In genomic region chr14:100638211-100638855, GRCh38 we compare ENCODE assay signal across 23 cellular contexts. TPM values are rescaled to one million over a fixed set of nuclear protein-coding genes. Genes with fewer than 3 reads are reported as not detected.
A peak's percentile ranks its signal among the peaks of the same experiment; 100 is the strongest.
DNase-seq lines count a peak whose midpoint lies in the region; ATAC-seq, FAIRE-seq and TF ChIP-seq lines count a peak whose summit lies in the region.
"Had no signal": no experiment of that assay in that cellular context is flagged by ENCODE, and none has a peak within 500 bp of the region (broad histone marks: within the 10 kb centered on the region; RNA-seq: fewer than 3 reads in every experiment).

No MANE protein-coding gene starts in this region.

- no peak for TF ChIP-seq EP300 in H1 (IDR thresholded peaks at IDR 0.05; ENCODE audit: borderline replicate concordance in 1 of 2, low read depth in 2 of 2, low read length in 2 of 2)

- H2BK12ac ChIP-seq in H1 (ENCODE audit: low read depth, low read length) = no peak overlapping the region
- no peak overlapping the region for H2BK12ac ChIP-seq in mesenchymal stem cell (ENCODE audit: low read length in 2 of 2)

- H3K4ac ChIP-seq in H1 (replicated peaks; ENCODE audit: insufficient read length, low read depth, low read length) (no peak overlapping the region), mesenchymal stem cell (ENCODE audit: low read depth in 1 of 2, low read length in 2 of 2) (no peak overlapping the region)

- ATAC-seq in activated CD8-positive, alpha-beta memory T cell treated with anti-CD3 and anti-CD28 coated beads, Interleukin-2, amount 10 ng/mL, durations not matched to agents 7 days and 5 days = no peak
- no peak for ATAC-seq in stimulated activated effector memory CD8-positive, alpha-beta T cell treated with anti-CD3 and anti-CD28 coated beads, Interleukin-12 subunit alpha, Interleukin-12 subunit beta, amount 100 ng/mL, for 72 hours
- ATAC-seq: GM12878, Panc1, SK-N-SH treated with all-trans-retinoic acid at 6 μM for 48 hours had no signal

- H3K9me3 ChIP-seq in CD4-positive, alpha-beta memory T cell (ENCODE audit: control insufficient read depth in 1 of 2, low read length in 2 of 2) = no peaks in the 10 kb centered on the region
- H3K9me3 ChIP-seq in H1 (ENCODE audit: insufficient read depth in 2 of 2, low read depth in 1 of 2, low read length in 1 of 2) (no peaks in the 10 kb centered on the region), mesenchymal stem cell (ENCODE audit: control insufficient read depth, low read length) (no peaks in the 10 kb centered on the region)
- H3K9me3 ChIP-seq: HAP-1 had no signal

- H3K9ac ChIP-seq in H1 (replicated peaks in 1 of 4; ENCODE audit: extremely low read depth in 1 of 4, low read depth in 3 of 4, low read length in 3 of 4) (no peak overlapping the region), mesenchymal stem cell (ENCODE audit: low read length) (no peak overlapping the region)

- H3K79me1 ChIP-seq in H1 (ENCODE audit: low read depth, low read length) (no peaks in the 10 kb centered on the region), mesenchymal stem cell (replicated peaks; ENCODE audit: low read length, poor library complexity, severe bottlenecking) (no peaks in the 10 kb centered on the region)

- TF ChIP-seq CTCF in H1 (IDR thresholded peaks at IDR 0.05; ENCODE audit: control extremely low read depth in 1 of 3, insufficient read depth in 1 of 3, low read depth in 1 of 3, low read length in 3 of 3) = no peak

- H3K4me1 Mint-ChIP-seq in activated CD8-positive, alpha-beta memory T cell treated with anti-CD3 and anti-CD28 coated beads, Interleukin-2, amount 10 ng/mL, durations not matched to agents 7 days and 5 days = peaks cover 43% of the 10 kb centered on the region
- H3K4me1 Mint-ChIP-seq in CD4-positive, alpha-beta memory T cell = peaks cover 32 to 59% (median 43%) of the 10 kb centered on the region in 4 donors
- peaks cover 40% of the 10 kb centered on the region for H3K4me1 Mint-ChIP-seq in stimulated activated effector memory CD8-positive, alpha-beta T cell treated with anti-CD3 and anti-CD28 coated beads, Interleukin-12 subunit alpha, Interleukin-12 subunit beta, amount 100 ng/mL, for 72 hours

- H4K5ac ChIP-seq in H1 (ENCODE audit: insufficient read length, low read depth, low read length) = no peak overlapping the region

- no peak for FAIRE-seq in H1 (lab: Jason Lieb, UNC)
- FAIRE-seq: A204.1, GM12878, HTR-8/SVneo had no signal

- H2AFZ ChIP-seq in H1 (ENCODE audit: low read length) (no peak overlapping the region), mesenchymal stem cell (ENCODE audit: low read depth, low read length) (no peak overlapping the region)

- no peak overlapping the region for H3K23ac ChIP-seq in H1 (ENCODE audit: insufficient read length)
- no peak overlapping the region for H3K23ac ChIP-seq in mesenchymal stem cell (ENCODE audit: low read length in 2 of 2)

- WGBS in H1 (ENCODE audit: extremely low coverage in 1 of 2, insufficient coverage in 1 of 2, insufficient read length in 1 of 2, insufficient replicate concordance in 2 of 2, low coverage in 1 of 2, low lambda C conversion rate in 2 of 2, missing lambda C conversion rate in 1 of 2), 2 experiments = 93% methylated on average over 14 of the region's 14 CpGs; no CpG with 5 or more reads in 1 of the 2 experiments
- WGBS in mesenchymal stem cell = 98% methylated on average over 13 of the region's 14 CpGs

- peak overlapping the region; percentile 38 for H3K27ac Mint-ChIP-seq in activated CD8-positive, alpha-beta memory T cell treated with anti-CD3 and anti-CD28 coated beads, Interleukin-2, amount 10 ng/mL, durations not matched to agents 7 days and 5 days
- peak overlapping the region in 4 of 7 donors; percentile 24 to 92 (median 58) for H3K27ac Mint-ChIP-seq in CD4-positive, alpha-beta memory T cell
- H3K27ac Mint-ChIP-seq in stimulated activated effector memory CD8-positive, alpha-beta T cell treated with anti-CD3 and anti-CD28 coated beads, Interleukin-12 subunit alpha, Interleukin-12 subunit beta, amount 100 ng/mL, for 72 hours = peak overlapping the region; percentile 95

- H3K23me2 ChIP-seq in H1 (ENCODE audit: low read depth, low read length) = no peaks in the 10 kb centered on the region

- CTCF ChIA-PET in activated CD8-positive, alpha-beta memory T cell treated with anti-CD3 and anti-CD28 coated beads, Interleukin-2, amount 10 ng/mL, durations not matched to agents 7 days and 5 days (lab: Charles Lee) = interaction anchor here (1.9 to 5.8 kb wide), 3 partner anchors 7 to 255 kb away, joined by 5 to 33 read pairs (median 17); no protein-coding TSS in a partner anchor
- CTCF ChIA-PET in CD4-positive, alpha-beta memory T cell (lab: Charles Lee; ENCODE audit: partially characterized antibody) = interaction anchor here (1.0 to 1.7 kb wide), 2 partner anchors 15 to 253 kb away, joined by 3 to 6 read pairs; no protein-coding TSS in a partner anchor
- CTCF ChIA-PET in H1 (lab: Charles Lee; ENCODE audit: partially characterized antibody) = interaction anchor here (0.6 to 5.8 kb wide), 10 partner anchors 7 to 1001 kb away, joined by 3 to 28 read pairs (median 6); no protein-coding TSS in a partner anchor

- intact Hi-C loops in CD4-positive, alpha-beta memory T cell (cut with micrococcal nuclease) = no loop called here

- H3K79me2 ChIP-seq in H1 (ENCODE audit: control insufficient read depth in 1 of 2, insufficient read depth in 2 of 2, low read length in 2 of 2) = no peaks in the 10 kb centered on the region

- H3K14ac ChIP-seq in H1 (ENCODE audit: insufficient read length) (no peak overlapping the region), mesenchymal stem cell (ENCODE audit: low read length in 2 of 2) (no peak overlapping the region)

- no peak for DNase-seq in activated CD8-positive, alpha-beta memory T cell treated with anti-CD3 and anti-CD28 coated beads, Interleukin-2, amount 10 ng/mL, durations not matched to agents 7 days and 5 days
- DNase-seq in activated CD8-positive, alpha-beta memory T cell treated with anti-CD3 and anti-CD28 coated beads for 24 hours = no peak
- DNase-seq in CD4-positive, alpha-beta memory T cell = no peak
- DNase-seq in H1 (ENCODE audit: low read depth in 1 of 2, low spot score in 2 of 2) (no peak), glomerular visceral epithelial cell (ENCODE audit: extremely low spot score) (no peak), mesenchymal stem cell (no peak)
- DNase-seq in stimulated activated effector memory CD8-positive, alpha-beta T cell treated with anti-CD3 and anti-CD28 coated beads, Interleukin-12 subunit alpha, Interleukin-12 subunit beta, amount 100 ng/mL, for 72 hours (ENCODE audit: low spot score in 2 of 2) = no peak
- DNase-seq: COR-L47; DMS79; KG1; NCI-H1092 treated with DMSO at 0.1 percent for 48 hours; NCI-H1436 treated with DMSO at 0.1 percent for 48 hours; NCI-H2029 treated with DMSO at 0.1 percent for 48 hours; NCI-H345; NCI-H524; NCI-H774; NK-92 treated with Interleukin-12 subunit alpha and Interleukin-12 subunit beta, amount 100 ng/mL, for 24 hours had no signal

- H2AK5ac ChIP-seq in H1 (ENCODE audit: low read depth, low read length) = no peak overlapping the region
- no peak overlapping the region for H2AK5ac ChIP-seq in mesenchymal stem cell (ENCODE audit: low read length, severe bottlenecking)

- H2BK5ac ChIP-seq in H1 (ENCODE audit: low read depth, low read length) (no peak overlapping the region), mesenchymal stem cell (ENCODE audit: low read depth, low read length, poor library complexity, severe bottlenecking) (no peak overlapping the region)

- no peaks in the 10 kb centered on the region for H3K9me3 Mint-ChIP-seq in activated CD8-positive, alpha-beta memory T cell treated with anti-CD3 and anti-CD28 coated beads, Interleukin-2, amount 10 ng/mL, durations not matched to agents 7 days and 5 days (ENCODE audit: low read depth)
- no peaks in the 10 kb centered on the region for H3K9me3 Mint-ChIP-seq in CD4-positive, alpha-beta memory T cell
- no peaks in the 10 kb centered on the region for H3K9me3 Mint-ChIP-seq in stimulated activated effector memory CD8-positive, alpha-beta T cell treated with anti-CD3 and anti-CD28 coated beads, Interleukin-12 subunit alpha, Interleukin-12 subunit beta, amount 100 ng/mL, for 72 hours

- TF ChIP-seq RAD21 in H1 (IDR thresholded peaks at IDR 0.05 in 1 of 2, conservative IDR thresholded peaks at IDR 0.05 in 1 of 2; ENCODE audit: low read depth in 2 of 2, low read length in 2 of 2) = no peak

- H2BK20ac ChIP-seq in H1 (ENCODE audit: low read length) = no peak overlapping the region

- H4K20me1 ChIP-seq in H1 (replicated peaks in 1 of 2; ENCODE audit: control insufficient read depth in 1 of 2, insufficient read depth in 2 of 2, low read length in 2 of 2) = no peaks in the 10 kb centered on the region

- no peak overlapping the region for H3K4me3 Mint-ChIP-seq in activated CD8-positive, alpha-beta memory T cell treated with anti-CD3 and anti-CD28 coated beads, Interleukin-2, amount 10 ng/mL, durations not matched to agents 7 days and 5 days
- H3K4me3 Mint-ChIP-seq in CD4-positive, alpha-beta memory T cell = peak overlapping the region in 2 of 8 donors; percentile 22 to 35
- no peak overlapping the region for H3K4me3 Mint-ChIP-seq in stimulated activated effector memory CD8-positive, alpha-beta T cell treated with anti-CD3 and anti-CD28 coated beads, Interleukin-12 subunit alpha, Interleukin-12 subunit beta, amount 100 ng/mL, for 72 hours

- H4K91ac ChIP-seq in H1 (replicated peaks; ENCODE audit: insufficient read length, low read length) (no peak overlapping the region), mesenchymal stem cell (ENCODE audit: low read length) (no peak overlapping the region)

- H3K4me3 ChIP-seq in CD4-positive, alpha-beta memory T cell (ENCODE audit: low read length in 2 of 2) = no peak overlapping the region
- H3K4me3 ChIP-seq in H1 (ENCODE audit: extremely low read depth in 1 of 4, insufficient read depth in 2 of 4, low read depth in 3 of 4, low read length in 4 of 4) (no peak overlapping the region), mesenchymal stem cell (ENCODE audit: insufficient read depth in 1 of 2, low read depth in 1 of 2, low read length in 2 of 2) (no peak overlapping the region)
- H3K4me3 ChIP-seq: GM12878, HAP-1 had no signal

- H3K56ac ChIP-seq in H1 (replicated peaks; ENCODE audit: insufficient read length, low read depth, low read length) = no peak overlapping the region

- H3K36me3 Mint-ChIP-seq in activated CD8-positive, alpha-beta memory T cell treated with anti-CD3 and anti-CD28 coated beads, Interleukin-2, amount 10 ng/mL, durations not matched to agents 7 days and 5 days = no peaks in the 10 kb centered on the region
- no peaks in the 10 kb centered on the region for H3K36me3 Mint-ChIP-seq in CD4-positive, alpha-beta memory T cell
- H3K36me3 Mint-ChIP-seq in stimulated activated effector memory CD8-positive, alpha-beta T cell treated with anti-CD3 and anti-CD28 coated beads, Interleukin-12 subunit alpha, Interleukin-12 subunit beta, amount 100 ng/mL, for 72 hours = peaks cover 16% of the 10 kb centered on the region

- H3K18ac ChIP-seq in H1 (ENCODE audit: extremely low read depth, low read length) (no peak overlapping the region), mesenchymal stem cell (ENCODE audit: low read depth in 1 of 2, low read length in 2 of 2) (no peak overlapping the region)

- 0 out of 2 replicates have a peak overlapping the region, but pooled peaks have one; percentile 67 for H2BK15ac ChIP-seq in H1 (ENCODE audit: low read length)
- no peak overlapping the region for H2BK15ac ChIP-seq in mesenchymal stem cell (ENCODE audit: low read depth, poor library complexity, severe bottlenecking)

- no peak overlapping the region for H4K8ac ChIP-seq in H1 (ENCODE audit: extremely low read depth, insufficient read depth, low read length)
- no peak overlapping the region for H4K8ac ChIP-seq in mesenchymal stem cell (ENCODE audit: low read length)

- no peaks in the 10 kb centered on the region for H3K27me3 ChIP-seq in CD4-positive, alpha-beta memory T cell (ENCODE audit: insufficient read depth, low read length)
- H3K27me3 ChIP-seq in H1 (replicated peaks in 1 of 4; ENCODE audit: control insufficient read depth in 3 of 4, extremely low read depth in 1 of 4, insufficient read depth in 3 of 4, low read length in 3 of 4) = no peaks in the 10 kb centered on the region; a peak in 1 of 7 replicates
- peaks cover 4 to 64% of the 10 kb centered on the region in 2 experiments for H3K27me3 ChIP-seq in mesenchymal stem cell (ENCODE audit: control insufficient read depth in 1 of 2, insufficient read depth in 1 of 2, low read length in 2 of 2)

- POLR2A ChIA-PET in CD4-positive, alpha-beta memory T cell (lab: Charles Lee; ENCODE audit: partially characterized antibody) = interaction anchor here (4.9 kb wide), 1 partner anchor 91 kb away, joined by 40 read pairs; no protein-coding TSS in a partner anchor
- POLR2A ChIA-PET in H1 (lab: Charles Lee; ENCODE audit: partially characterized antibody) = no interaction called here

- no peak for TF ChIP-seq POLR2A in H1 (IDR thresholded peaks at IDR 0.05; ENCODE audit: control extremely low read depth in 1 of 2, low read depth in 2 of 2, low read length in 2 of 2)

- H3K27me3 Mint-ChIP-seq in activated CD8-positive, alpha-beta memory T cell treated with anti-CD3 and anti-CD28 coated beads, Interleukin-2, amount 10 ng/mL, durations not matched to agents 7 days and 5 days = peaks cover 29% of the 10 kb centered on the region
- H3K27me3 Mint-ChIP-seq in CD4-positive, alpha-beta memory T cell = peaks cover 0 to 2% of the 10 kb centered on the region in 2 donors

- H3K4me2 ChIP-seq in H1 (ENCODE audit: insufficient read depth in 1 of 2, low read depth in 2 of 2, low read length in 2 of 2) (no peak overlapping the region), mesenchymal stem cell (ENCODE audit: low read length, poor library complexity, severe bottlenecking) (no peak overlapping the region)

- H3K27ac ChIP-seq in CD4-positive, alpha-beta memory T cell (ENCODE audit: low read depth, low read length) = no peak overlapping the region
- H3K27ac ChIP-seq in H1 (ENCODE audit: low read depth, low read length) (no peak overlapping the region), mesenchymal stem cell (ENCODE audit: low read length, poor library complexity, severe bottlenecking) (no peak overlapping the region)

- H2BK120ac ChIP-seq in H1 (replicated peaks; ENCODE audit: low read depth, low read length) = no peak overlapping the region
- no peak overlapping the region for H2BK120ac ChIP-seq in mesenchymal stem cell (ENCODE audit: low read depth, low read length)

- H3K36me3 ChIP-seq in CD4-positive, alpha-beta memory T cell (ENCODE audit: insufficient read depth, low read length) = no peaks in the 10 kb centered on the region
- H3K36me3 ChIP-seq in H1 (ENCODE audit: control insufficient read depth in 2 of 4, insufficient read depth in 4 of 4, low read length in 3 of 4) = no peaks in the 10 kb centered on the region
- H3K36me3 ChIP-seq in mesenchymal stem cell (ENCODE audit: control insufficient read depth in 1 of 2, insufficient read depth in 2 of 2, low read depth in 1 of 2, low read length in 2 of 2) = no peaks in the 10 kb centered on the region
- H3K36me3 ChIP-seq: HAP-1 had no signal

- peaks cover 45% of the 10 kb centered on the region for H3K4me1 ChIP-seq in CD4-positive, alpha-beta memory T cell (ENCODE audit: insufficient read depth, low read length)
- peaks cover 0 to 10% (median under 1%) of the 10 kb centered on the region in 4 experiments; a peak in 2 of 7 replicates for H3K4me1 ChIP-seq in H1 (replicated peaks in 1 of 4; ENCODE audit: control insufficient read depth in 3 of 4, insufficient read depth in 4 of 4, low read length in 3 of 4)
- peaks cover 30% of the 10 kb centered on the region for H3K4me1 ChIP-seq in mesenchymal stem cell (ENCODE audit: control insufficient read depth, insufficient read depth, low read depth, low read length)
- H3K4me1 ChIP-seq: HAP-1 had no signal

RNA-seq across cellular contexts. Expression of gene BEGAIN, which starts 51.1 kb away (rescaled TPM):
- 1 to 10 TPM; 1.4 to 1.8 TPM for total RNA-seq in activated CD8-positive, alpha-beta memory T cell treated with anti-CD3 and anti-CD28 coated beads, Interleukin-2, amount 10 ng/mL, durations not matched to agents 7 days and 5 days
- total RNA-seq in CD4-positive, alpha-beta memory T cell = 1 to 10 TPM in 1 of 2 experiments, under 1 TPM in 1; 0.84 to 1.6 TPM
- polyA plus RNA-seq in CD4-positive, alpha-beta memory T cell = 1 to 10 TPM in 1 of 2 donors, under 1 TPM in 1; 0.09 to 1.8 TPM
- 2.1 and 3.0 TPM in 2 replicates for total RNA-seq in H1 (2021; fragmentation: NEBNext Ultra II Directional; extraction: Animal tissue kit (Norgen Biotek cat#: 25700))
- 2.9 and 3.7 TPM in 2 replicates for polyA plus RNA-seq in H1 (2011; rRNA removed)
- 2.7 TPM for polyA plus RNA-seq in H1 (2011; cell fraction: cytosol; rRNA removed)
- 5.0 TPM for polyA plus RNA-seq in H1 (2011; cell fraction: nucleus; rRNA removed)
- 2.0 to 3.5 TPM (median 2.7 TPM) in 4 replicates for polyA plus RNA-seq in H1 (2012, experiment 1 of 2)
- polyA plus RNA-seq in H1 (2012, experiment 2 of 2) = 1.5 TPM
- 1.6 TPM for polyA plus RNA-seq in H1 (2013, experiment 1 of 2)
- 1.8 TPM for polyA plus RNA-seq in H1 (2013, experiment 2 of 2)
- 1.0 and 1.7 TPM in 2 replicates for polyA minus RNA-seq in H1 (2011; rRNA and poly(A)+ RNA removed)
- 1.4 TPM for polyA minus RNA-seq in H1 (2011; cell fraction: cytosol; rRNA and poly(A)+ RNA removed)
- 1.9 TPM for polyA minus RNA-seq in H1 (2011; cell fraction: nucleus; rRNA and poly(A)+ RNA removed)
- 0.15 TPM for polyA plus RNA-seq in mesenchymal stem cell (2013, experiment 1 of 2)
- 0.11 TPM for polyA plus RNA-seq in mesenchymal stem cell (2013, experiment 2 of 2)

Comparison
In these comparisons a context has a peak if more than half of its experiments do, and no peak if none do; other contexts are left out.
1. H3K27ac Mint-ChIP-seq: peak in every context shown above with its lines; median percentile 95 in stimulated activated effector memory CD8-positive, alpha-beta T cell treated with anti-CD3 and anti-CD28 coated beads, Interleukin-12 subunit alpha, Interleukin-12 subunit beta, amount 100 ng/mL, for 72 hours; 58 in CD4-positive, alpha-beta memory T cell; 38 in activated CD8-positive, alpha-beta memory T cell treated with anti-CD3 and anti-CD28 coated beads, Interleukin-2, amount 10 ng/mL, durations not matched to agents 7 days and 5 days.